In genomic region chr7:80659120-80660055, GRCh38 we compare ENCODE assay signal across 8 cellular contexts. TPM values are rescaled to one million over a fixed set of nuclear protein-coding genes. Genes with fewer than 3 reads are reported as not detected.
DNase-seq lines count a peak whose midpoint lies in the region; ATAC-seq, FAIRE-seq and TF ChIP-seq lines count a peak whose summit lies in the region.

No MANE protein-coding gene starts in this region.

- H3F3A ChIP-seq in SK-N-SH (replicated peaks; ENCODE audit: insufficient read depth): no peaks in the 10 kb centered on the region

- H3K9me1 ChIP-seq in IMR-90 (ENCODE audit: insufficient read depth, low read length): no peaks in the 10 kb centered on the region; the same call in 1 of the 2 replicates

- H3K18ac ChIP-seq in IMR-90 (ENCODE audit: low read depth, low read length): peak overlapping the region; percentile 99

- H4K8ac ChIP-seq in IMR-90 (ENCODE audit: low read depth in 2 of 2, low read length in 2 of 2): peak overlapping the region; percentile 29 to 96; a peak in 3 of 4 replicates

- H3K4me3 ChIP-seq in IMR-90 (ENCODE audit: insufficient read depth, low read depth, low read length) (no peak overlapping the region), SK-N-SH (ENCODE audit: low read depth in 2 of 2, low read length in 1 of 2) (no peak overlapping the region; a peak in 1 of 4 replicates), spleen (no peak overlapping the region)

- H3K36me3 ChIP-seq in IMR-90 (ENCODE audit: control insufficient read depth, insufficient read depth, low read length): no peaks in the 10 kb centered on the region
- no peaks in the 10 kb centered on the region for H3K36me3 ChIP-seq in SK-N-SH (replicated peaks in 1 of 2; ENCODE audit: control insufficient read depth in 1 of 2, insufficient read depth in 2 of 2, low read length in 1 of 2)
- H3K36me3 ChIP-seq in spleen: peaks cover 0 to 61% (median 2%) of the 10 kb centered on the region in 6 donors

- peak overlapping the region; percentile 94 for H2BK5ac ChIP-seq in IMR-90 (ENCODE audit: low read depth, low read length, poor library complexity, severe bottlenecking)

- H2BK20ac ChIP-seq in IMR-90 (ENCODE audit: low read depth, low read length): peak overlapping the region; percentile 97

- H3K23ac ChIP-seq in IMR-90 (ENCODE audit: low read depth, low read length): peak overlapping the region; percentile 70; the same call in 1 of the 2 replicates

- H3K79me1 ChIP-seq in IMR-90 (ENCODE audit: low read depth in 1 of 2, low read length in 2 of 2): no peaks in the 10 kb centered on the region

- peak overlapping the region; percentile 88 for H4K91ac ChIP-seq in IMR-90 (ENCODE audit: insufficient read depth, low read depth, low read length)

- WGBS in IMR-90 (ENCODE audit: extremely low coverage in 2 of 2, insufficient read length in 1 of 2), 2 experiments: no CpG with 5 or more reads among the region's 3 CpGs
- under 1% methylated on average over 3 of the region's 3 CpGs for WGBS in SK-N-SH (ENCODE audit: low lambda C conversion rate)
- WGBS in spleen, 5 donors: 8 to 17% (median 15%) methylated on average over 3 of the region's 3 CpGs

- peak overlapping the region; percentile 95 for H3K14ac ChIP-seq in IMR-90 (replicated peaks; ENCODE audit: low read depth, low read length)

- TF ChIP-seq CTCF in GM13977 (IDR thresholded peaks at IDR 0.05; ENCODE audit: extremely low read depth, insufficient read depth, missing control alignments): peak; percentile 58
- peak; percentile 74 for TF ChIP-seq CTCF in IMR-90 (conservative IDR thresholded peaks at IDR 0.05; ENCODE audit: low read depth, low read length)
- TF ChIP-seq CTCF in SK-N-SH (IDR thresholded peaks at IDR 0.05): peak; percentile 97
- TF ChIP-seq CTCF in spleen (IDR thresholded peaks at IDR 0.05 in 8 of 11, conservative IDR thresholded peaks at IDR 0.05 in 3 of 11): peak in 10 of 11 experiments; percentile 37 to 81 (median 72)

- no peak overlapping the region for H2AK9ac ChIP-seq in IMR-90 (replicated peaks; ENCODE audit: low read depth, low read length, poor library complexity)

- H3K27me3 ChIP-seq in IMR-90 (ENCODE audit: control insufficient read depth, insufficient read depth, low read length) (no peaks in the 10 kb centered on the region), SK-N-SH (ENCODE audit: insufficient read depth) (no peaks in the 10 kb centered on the region), spleen (replicated peaks in 1 of 7) (no peaks in the 10 kb centered on the region)

- H2BK15ac ChIP-seq in IMR-90 (ENCODE audit: low read depth, low read length): peak overlapping the region; percentile 96; the same call in 2 of the 3 replicates

- H3K4me2 ChIP-seq in IMR-90 (ENCODE audit: low read depth, low read length): peak overlapping the region; percentile 66; the same call in 1 of the 2 replicates
- no peak overlapping the region for H3K4me2 ChIP-seq in SK-N-SH

- H3K9me2 ChIP-seq in SK-N-SH: no peaks in the 10 kb centered on the region

- DNase-seq in A172 (ENCODE audit: low spot score) (peak; percentile 61), GM13977 (ENCODE audit: low spot score) (peak; percentile 17), IMR-90 (peak; percentile 62), SK-N-SH (peak; percentile 31), frontal cortex (ENCODE audit: low spot score in 2 of 2) (peak in 1 of 2 donors; percentile 7), spleen (no peak)
- DNase-seq in stimulated activated CD4-positive, alpha-beta T cell treated with anti-CD3 and anti-CD28 coated beads, Interleukin-2, amount 100 ng/mL, for 48 hours: no peak
- no peak for DNase-seq in activated CD4-positive, CD25-positive, alpha-beta regulatory T cell (lab: John Stamatoyannopoulos, UW)

- CTCF ChIA-PET in IMR-90 (lab: Yijun Ruan, JAX): interaction anchor here (0.9 to 1.3 kb wide), 2 partner anchors 196 to 231 kb away, joined by 3 to 9 read pairs; no protein-coding TSS in a partner anchor
- CTCF ChIA-PET in SK-N-SH (lab: Yijun Ruan, JAX): interaction anchor here (0.8 to 1.5 kb wide), 30 partner anchors 9 to 810 kb away, joined by 3 to 16 read pairs (median 4); partner anchors contain the start of gene CD36

- no peak for TF ChIP-seq POLR2A in IMR-90 (IDR thresholded peaks at IDR 0.05; ENCODE audit: low read depth, low read length)
- no peak for TF ChIP-seq POLR2A in spleen (IDR thresholded peaks at IDR 0.05)

- dilution Hi-C loops in IMR-90 (cut with HindIII; ENCODE audit: low sequenced_read_pairs, unreplicated experiment): no loop called here

- no peaks in the 10 kb centered on the region for H3K79me2 ChIP-seq in SK-N-SH (ENCODE audit: insufficient read depth)

- H3K27ac ChIP-seq in IMR-90 (ENCODE audit: insufficient read depth, low read length): peak overlapping the region; percentile 11; the same call in 1 of the 2 replicates
- H3K27ac ChIP-seq in SK-N-SH (ENCODE audit: low read depth in 2 of 2, low read length in 1 of 2): peak overlapping the region in 1 of 2 experiments; percentile 8; a peak in 1 of 4 replicates
- H3K27ac ChIP-seq in spleen: peak overlapping the region in 5 of 8 donors; percentile 7 to 68 (median 40)

- POLR2A ChIA-PET in IMR-90 (lab: Charles Lee; ENCODE audit: unreplicated experiment) (no interaction called here), SK-N-SH (lab: Yijun Ruan, JAX) (no interaction called here)

- intact Hi-C loops in IMR-90 (cut with micrococcal nuclease) (loop anchor here (1.0 to 10.0 kb wide), 4 partner anchors 206 to 575 kb away; partner anchors contain the start of gene GNAI1), spleen (cut with DNase I; ENCODE audit: low total_unique reads) (no loop called here)

- no TSS peak for BruUV-seq in IMR-90 (replicated peaks; lab: Mats Ljungman, UMichigan)

- H2AFZ ChIP-seq in IMR-90 (replicated peaks; ENCODE audit: low read length, poor library complexity) (no peak overlapping the region), SK-N-SH (ENCODE audit: low read depth) (peak overlapping the region; percentile 8)

- H4K5ac ChIP-seq in IMR-90 (ENCODE audit: low read depth, low read length): peak overlapping the region; percentile 97

- TF ChIP-seq RAD21 in IMR-90 (IDR thresholded peaks at IDR 0.05; ENCODE audit: low read length) (peak; percentile 79), SK-N-SH (IDR thresholded peaks at IDR 0.05; ENCODE audit: low read length) (peak; percentile 80)

- peak overlapping the region; percentile 39; the same call in 1 of the 2 replicates for H3K56ac ChIP-seq in IMR-90 (ENCODE audit: extremely low read depth, insufficient read depth, low read length)

- H3K4ac ChIP-seq in IMR-90 (ENCODE audit: low read depth, low read length): peak overlapping the region; percentile 70; the same call in 1 of the 2 replicates

- in situ Hi-C loops in GM13977 (cut with MboI; ENCODE audit: low pct_unique_long_range_greater_than_20kb, low sequenced_read_pairs, unreplicated experiment): loop anchor here (25.0 kb wide), 1 partner anchor 222 kb away; no protein-coding TSS in a partner anchor
- in situ Hi-C loops in IMR-90 (cut with MboI; ENCODE audit: low sequenced_read_pairs): loop anchor here (5.0 to 25.0 kb wide), 2 partner anchors 232 to 572 kb away; no protein-coding TSS in a partner anchor

- peak overlapping the region; percentile 96 for H2AK5ac ChIP-seq in IMR-90 (ENCODE audit: low read depth, low read length)

- peak overlapping the region; percentile 96 for H2BK120ac ChIP-seq in IMR-90 (ENCODE audit: low read depth, low read length)

- no peaks in the 10 kb centered on the region for H3K9me3 ChIP-seq in IMR-90 (ENCODE audit: control insufficient read depth, insufficient read depth, low read length)
- H3K9me3 ChIP-seq in SK-N-SH: no peaks in the 10 kb centered on the region
- H3K9me3 ChIP-seq in spleen: no peaks in the 10 kb centered on the region

- peak; percentile 97 for FAIRE-seq in frontal cortex (lab: Jason Lieb, UNC)

- H3K9ac ChIP-seq in IMR-90 (ENCODE audit: low read depth, low read length): peak overlapping the region; percentile 14; the same call in 1 of the 2 replicates
- no peak overlapping the region for H3K9ac ChIP-seq in SK-N-SH

- ATAC-seq in IMR-90 (ENCODE audit: low read depth): peak; percentile 90

- no peaks in the 10 kb centered on the region for H4K20me1 ChIP-seq in IMR-90 (ENCODE audit: insufficient read depth, low read length)
- no peaks in the 10 kb centered on the region for H4K20me1 ChIP-seq in SK-N-SH (ENCODE audit: insufficient read depth)

- H3K4me1 ChIP-seq in IMR-90 (ENCODE audit: control insufficient read depth, insufficient read depth, low read length) (peaks cover 2% of the 10 kb centered on the region), SK-N-SH (ENCODE audit: control insufficient read depth in 1 of 2, insufficient read depth in 2 of 2, low read depth in 1 of 2, low read length in 1 of 2) (peaks cover 0 to 4% of the 10 kb centered on the region in 2 experiments; a peak in 1 of 4 replicates), spleen (peaks cover 0 to 52% (median 20%) of the 10 kb centered on the region in 6 donors)

- TF ChIP-seq EP300 in SK-N-SH (IDR thresholded peaks at IDR 0.05; ENCODE audit: borderline replicate concordance in 1 of 2, low read depth in 1 of 2, low read length in 1 of 2): no peak

TF ChIP-seq in IMR-90, 13 proteins besides CTCF, POLR2A, EP300 and RAD21:
- TF ChIP-seq FOS (IDR thresholded peaks at IDR 0.05; ENCODE audit: low read depth, low read length) (no peak), SMC3 (IDR thresholded peaks at IDR 0.05; ENCODE audit: low read depth, low read length) (peak; percentile 87)

TF ChIP-seq in SK-N-SH, 30 proteins besides CTCF, POLR2A, EP300 and RAD21 (continues in another document):
- TF ChIP-seq SMC3 (IDR thresholded peaks at IDR 0.05; ENCODE audit: low read depth, low read length): peak; percentile 66

RNA-seq across cellular contexts. Expression of gene CD36, which starts 20.9 kb away (rescaled TPM):
- total RNA-seq in A172 (2014; rRNA removed; shearing (Covaris generic)): 0.05 and 2.7 TPM in 2 replicates
- total RNA-seq in IMR-90 (2012; rRNA removed) (0.54 and 0.56 TPM in 2 replicates), frontal cortex (22.0 TPM), spleen (1,000 to 10,000 TPM in 1 of 7 donors, 100 to 1,000 TPM in 6; 261 to 1,075 (median 759) TPM)
- polyA plus RNA-seq in IMR-90 (2012; rRNA removed) (0.19 and 0.52 TPM in 2 replicates), SK-N-SH (2012; rRNA removed) (0.10 and 0.16 TPM in 2 replicates), spleen (100 to 1,000 TPM in 1 of 3 donors, 10 to 100 TPM in 2; 35.7 to 115 (median 60.3) TPM)
- polyA plus RNA-seq in IMR-90 (2012; cell fraction: cytosol; rRNA removed): 0.04 and 0.05 TPM in 2 replicates
- 0.03 and 0.47 TPM in 2 replicates for polyA plus RNA-seq in IMR-90 (2012; cell fraction: nucleus; rRNA removed; ENCODE audit: low replicate concordance)
- 0.23 and 0.25 TPM in 2 replicates for polyA plus RNA-seq in SK-N-SH (2012; cell fraction: cytosol; rRNA removed)
- 0.16 and 0.29 TPM in 2 replicates for polyA plus RNA-seq in SK-N-SH (2012; cell fraction: nucleus; rRNA removed)

Comparison
In these comparisons a context has a peak if more than half of its experiments do, and no peak if none do; other contexts are left out.
1. DNase-seq: peak in A172 (single experiment), GM13977 (single experiment), IMR-90 (single experiment) and SK-N-SH (single experiment); none in spleen (single experiment), stimulated activated CD4-positive, alpha-beta T cell treated with anti-CD3 and anti-CD28 coated beads, Interleukin-2, amount 100 ng/mL, for 48 hours (0 of 2) and activated CD4-positive, CD25-positive, alpha-beta regulatory T cell (0 of 4).
2. RNA of gene CD36, which starts 20.9 kb away (total RNA-seq): 261 to 1,075 TPM in spleen; 22.0 TPM in frontal cortex (single experiment), 0.05 to 2.7 TPM in A172 and 0.54 to 0.56 TPM in IMR-90; every median in the first group is over 10 times any median in the second.
3. Peak in every context shown above with its lines, with median percentiles within 50 percentile points of each other: CTCF ChIP-seq.